ENCODE assay signal across 14 cellular contexts in the genomic region with DNA sequence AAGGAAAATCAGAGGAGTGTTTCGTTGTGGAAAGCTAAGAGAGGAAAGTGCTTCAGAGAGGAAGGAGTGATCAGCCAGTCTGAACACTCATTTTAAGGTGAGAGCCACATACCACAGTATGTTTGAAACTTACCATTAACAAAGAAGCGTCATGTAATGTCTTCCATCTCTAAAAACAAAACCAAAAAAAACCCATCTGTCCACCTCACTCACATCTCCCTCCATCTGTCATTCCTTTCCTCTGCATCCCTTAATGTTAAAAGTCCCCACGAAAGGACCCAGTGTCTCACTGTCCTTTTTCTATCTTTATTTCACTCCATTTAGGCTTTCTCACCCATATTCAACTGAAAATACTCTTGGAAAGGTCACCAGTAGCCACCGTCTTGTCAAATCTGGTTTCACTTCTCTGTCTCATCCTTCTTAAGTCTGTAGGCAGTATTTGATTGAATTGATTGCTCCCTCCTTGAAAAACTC. TPM values are rescaled to one million over a fixed set of nuclear protein-coding genes. Genes with fewer than 3 reads are reported as not detected.
A peak's percentile ranks its signal among the peaks of the same experiment; 100 is the strongest.
DNase-seq lines count a peak whose midpoint lies in the region; ATAC-seq and TF ChIP-seq lines count a peak whose summit lies in the region.
"Had no signal": no experiment of that assay in that cellular context is flagged by ENCODE, and none has a peak within 500 bp of the region (broad histone marks: within the 10 kb centered on the region; RNA-seq: fewer than 3 reads in every experiment).

No MANE protein-coding gene starts in this region.

- 90 to 100% methylated on average over 2 to 4 of the region's 4 CpGs for WGBS in endodermal cell (ENCODE audit: insufficient coverage in 1 of 2, insufficient read length in 1 of 2), 2 experiments

- H3K27me3 ChIP-seq in skeletal muscle satellite cell (ENCODE audit: control insufficient read depth, insufficient read depth, low read length) = no peaks in the 10 kb centered on the region
- H3K27me3 ChIP-seq in endodermal cell (ENCODE audit: control insufficient read depth, insufficient read depth, low read length, poor library complexity, severe bottlenecking) = no peaks in the 10 kb centered on the region
- H3K27me3 ChIP-seq: neutrophil had no signal

- peaks cover 16% of the 10 kb centered on the region for H3K36me3 Mint-ChIP-seq in endodermal cell (ENCODE audit: low read depth)

- peak overlapping the region; percentile 28 for H3K4me2 ChIP-seq in skeletal muscle satellite cell (ENCODE audit: low read length)

- CTCF ChIA-PET in HEK293T (lab: Yijun Ruan, JAX) = interaction anchor here (0.6 kb wide), 1 partner anchor 80 kb away, joined by 6 read pairs; no protein-coding TSS in a partner anchor

- no peak overlapping the region for H3K27ac ChIP-seq in endodermal cell (ENCODE audit: low read depth, low read length)
- H3K27ac ChIP-seq: 22Rv1, neutrophil had no signal

- peaks cover 8% of the 10 kb centered on the region for H3K4me1 Mint-ChIP-seq in endodermal cell

- H3K9ac ChIP-seq in skeletal muscle satellite cell (ENCODE audit: low read depth, low read length) (no peak overlapping the region), endodermal cell (ENCODE audit: extremely low read depth, low read length, poor library complexity, severe bottlenecking) (no peak overlapping the region)

- H3K27me3 Mint-ChIP-seq in endodermal cell (ENCODE audit: insufficient read depth) = no peaks in the 10 kb centered on the region

- no peak overlapping the region for H3K4me3 Mint-ChIP-seq in endodermal cell
- H3K4me3 Mint-ChIP-seq: activated T-helper 1 cell treated with anti-CD3 and anti-CD28 coated beads, Interleukin-12 subunit alpha, Interleukin-12 subunit beta, Interleukin-2, Interleukin-4 antibody, amounts not matched to agents 30 ng/mL and 10 ng/mL and 1 ng/mL, durations not matched to agents 14 hours and 24 hours and 36 hours had no signal

- peak; percentile 69 for ATAC-seq in GM21576 (IDR thresholded peaks at IDR 0.05; ENCODE audit: unreplicated experiment)
- ATAC-seq: K562 had no signal

- H3K4me3 ChIP-seq in skeletal muscle satellite cell (ENCODE audit: low read length) = no peak overlapping the region
- H3K4me3 ChIP-seq in endodermal cell (ENCODE audit: low read length) = no peak overlapping the region
- H3K4me3 ChIP-seq: HAP-1, K562 had no signal

- TF ChIP-seq CTCF in endodermal cell (conservative IDR thresholded peaks at IDR 0.05) = no peak

- POLR2A ChIA-PET in HEK293T (lab: Yijun Ruan, JAX) = no interaction called here

- no peaks in the 10 kb centered on the region for H3K9me3 ChIP-seq in skeletal muscle satellite cell (replicated peaks; ENCODE audit: low read length)
- no peaks in the 10 kb centered on the region for H3K9me3 ChIP-seq in endodermal cell (ENCODE audit: control insufficient read depth, low read length)
- H3K9me3 ChIP-seq: HAP-1, neutrophil had no signal

- H3K36me3 ChIP-seq in skeletal muscle satellite cell (ENCODE audit: insufficient read depth, low read length) (peaks cover 21% of the 10 kb centered on the region), endodermal cell (ENCODE audit: control insufficient read depth, insufficient read depth, low read length) (peaks cover 31% of the 10 kb centered on the region)

- peak; percentile 24 to 66 for DNase-seq in NOMO-1 (lab: John Stamatoyannopoulos, UW; ENCODE audit: unreplicated experiment in 2 of 2)
- no peak for DNase-seq in NOMO-1 treated with dmso at 0.1 percent for 144 hours (lab: John Stamatoyannopoulos, UW; ENCODE audit: unreplicated experiment)
- DNase-seq in NAMALWA (ENCODE audit: low spot score) = peak; percentile 26
- DNase-seq in endodermal cell = no peak
- no peak for DNase-seq in amygdala (lab: John Stamatoyannopoulos, UW)
- DNase-seq in HEK293T (ENCODE audit: extremely low spot score) = no peak

- H3K9me3 Mint-ChIP-seq in endodermal cell = no peaks in the 10 kb centered on the region
- H3K9me3 Mint-ChIP-seq: activated T-helper 1 cell treated with anti-CD3 and anti-CD28 coated beads, Interleukin-12 subunit alpha, Interleukin-12 subunit beta, Interleukin-2, Interleukin-4 antibody, amounts not matched to agents 30 ng/mL and 10 ng/mL and 1 ng/mL, durations not matched to agents 14 hours and 24 hours and 36 hours had no signal

- H3K4me1 ChIP-seq in skeletal muscle satellite cell (ENCODE audit: control insufficient read depth, insufficient read depth, low read length) = peaks cover 28% of the 10 kb centered on the region
- peaks cover 5% of the 10 kb centered on the region for H3K4me1 ChIP-seq in endodermal cell (ENCODE audit: control insufficient read depth, insufficient read depth, low read length)
- H3K4me1 ChIP-seq: HAP-1 had no signal

- H3K27ac Mint-ChIP-seq in endodermal cell = no peak overlapping the region
- H3K27ac Mint-ChIP-seq: activated T-helper 1 cell treated with anti-CD3 and anti-CD28 coated beads, Interleukin-12 subunit alpha, Interleukin-12 subunit beta, Interleukin-2, Interleukin-4 antibody, amounts not matched to agents 30 ng/mL and 10 ng/mL and 1 ng/mL, durations not matched to agents 14 hours and 24 hours and 36 hours had no signal

TF ChIP-seq in HEK293T, 16 proteins besides CTCF, POLR2A, EP300 and RAD21:
- TF ChIP-seq FOXM1 (IDR thresholded peaks at IDR 0.05; ENCODE audit: borderline replicate concordance) (no peak), TARDBP (IDR thresholded peaks at IDR 0.05) (no peak), HDGF (IDR thresholded peaks at IDR 0.05; ENCODE audit: borderline replicate concordance) (no peak), L3MBTL2 (conservative IDR thresholded peaks at IDR 0.05) (no peak), FOXK2 (IDR thresholded peaks at IDR 0.05) (no peak), LEF1 (IDR thresholded peaks at IDR 0.05; ENCODE audit: borderline replicate concordance) (no peak), SUZ12 (IDR thresholded peaks at IDR 0.05) (no peak), ELF4 (IDR thresholded peaks at IDR 0.05) (no peak), SP1 (IDR thresholded peaks at IDR 0.05) (no peak), CTBP1 (IDR thresholded peaks at IDR 0.05; ENCODE audit: borderline replicate concordance) (no peak), FOXA1 (IDR thresholded peaks at IDR 0.05) (no peak), ZNF384 (IDR thresholded peaks at IDR 0.05) (no peak), NFRKB (IDR thresholded peaks at IDR 0.05) (no peak), BHLHE40 (IDR thresholded peaks at IDR 0.05; ENCODE audit: borderline replicate concordance) (no peak)
- TF ChIP-seq, protein P1, sequence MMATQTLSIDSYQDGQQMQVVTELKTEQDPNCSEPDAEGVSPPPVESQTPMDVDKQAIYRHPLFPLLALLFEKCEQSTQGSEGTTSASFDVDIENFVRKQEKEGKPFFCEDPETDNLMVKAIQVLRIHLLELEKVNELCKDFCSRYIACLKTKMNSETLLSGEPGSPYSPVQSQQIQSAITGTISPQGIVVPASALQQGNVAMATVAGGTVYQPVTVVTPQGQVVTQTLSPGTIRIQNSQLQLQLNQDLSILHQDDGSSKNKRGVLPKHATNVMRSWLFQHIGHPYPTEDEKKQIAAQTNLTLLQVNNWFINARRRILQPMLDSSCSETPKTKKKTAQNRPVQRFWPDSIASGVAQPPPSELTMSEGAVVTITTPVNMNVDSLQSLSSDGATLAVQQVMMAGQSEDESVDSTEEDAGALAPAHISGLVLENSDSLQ (IDR thresholded peaks at IDR 0.05) = no peak

RNA-seq across cellular contexts. Expression of gene GNRH2, which starts 59.4 kb away (rescaled TPM):
- total RNA-seq in skeletal muscle satellite cell (2012; rRNA removed) = 0.25 and 0.44 TPM in 2 replicates
- total RNA-seq in endodermal cell = 1 to 10 TPM in 1 of 2 donors, not detected in 1; 2.5 TPM
- not detected for polyA plus RNA-seq in endodermal cell (2013, experiment 1 of 2)
- not detected for polyA plus RNA-seq in endodermal cell (2013, experiment 2 of 2)
- total RNA-seq: NCI-H460 had no signal

Comparison
In these comparisons a context has a peak if more than half of its experiments do, and no peak if none do; other contexts are left out.
1. DNase-seq: peak in NOMO-1 (2 of 2) and NAMALWA (single experiment); none in NOMO-1 treated with dmso at 0.1 percent for 144 hours (single experiment), endodermal cell (single experiment), amygdala (0 of 56) and HEK293T (single experiment).